1 cellular context compared by ENCODE assay signal in genomic region chr2:3518496-3519254, GRCh38.
TF ChIP-seq lines count a peak whose summit lies in the region.

No MANE protein-coding gene starts in this region.

TF ChIP-seq in SK-N-SH treated with all-trans-retinoic acid at 6 μM for 48 hours, 23 proteins besides CTCF, POLR2A, EP300 and RAD21 (continued from another document):
- TF ChIP-seq ISL1 (CRISPR knock-in tag; IDR thresholded peaks at IDR 0.05), result no peak
